ENCODE assay signal across 10 cellular contexts in genomic region chr9:33132249-33132772, GRCh38. TPM values are rescaled to one million over a fixed set of nuclear protein-coding genes. Genes with fewer than 3 reads are reported as not detected.
DNase-seq lines count a peak whose midpoint lies in the region; ATAC-seq lines count a peak whose summit lies in the region.
"Had no signal": no experiment of that assay in that cellular context is flagged by ENCODE, and none has a peak within 500 bp of the region (broad histone marks: within the 10 kb centered on the region; RNA-seq: fewer than 3 reads in every experiment).

No MANE protein-coding gene starts in this region.

- DNase-seq in 8988T, result peak; percentile 47
- peak; percentile 86 for DNase-seq in HT1080 (ENCODE audit: low read depth)
- DNase-seq in mesenteric fat pad (ENCODE audit: low spot score), result peak; percentile 33
- DNase-seq in activated naive CD4-positive, alpha-beta T cell treated with anti-CD3 and anti-CD28 coated beads, Interleukin-2, amount 50 U/mL, for 72 hours (ENCODE audit: low spot score in 2 of 2), result no peak
- DNase-seq in CD4-positive, alpha-beta memory T cell, result no peak
- DNase-seq: OCI-M1 had no signal

- peaks cover 33% of the 10 kb centered on the region for H3K4me1 ChIP-seq in CD4-positive, alpha-beta memory T cell (ENCODE audit: insufficient read depth, low read length)

- no peaks in the 10 kb centered on the region for H3K27me3 Mint-ChIP-seq in dendritic cell treated with granulocyte-macrophage colony-stimulating factor and Interleukin-4, amounts not matched to agents 40 ng/mL and 50 ng/mL, for 4 days
- no peaks in the 10 kb centered on the region for H3K27me3 Mint-ChIP-seq in CD4-positive, alpha-beta memory T cell
- H3K27me3 Mint-ChIP-seq: stimulated activated naive CD8-positive, alpha-beta T cell treated with anti-CD3 and anti-CD28 coated beads, Interleukin-15, Interleukin-2, amounts not matched to agents 100 ng/mL and 50 ng/mL, for 24 hours had no signal

- no peak overlapping the region for H3K4me3 Mint-ChIP-seq in dendritic cell treated with granulocyte-macrophage colony-stimulating factor and Interleukin-4, amounts not matched to agents 40 ng/mL and 50 ng/mL, for 4 days
- H3K4me3 Mint-ChIP-seq in CD4-positive, alpha-beta memory T cell, result no peak overlapping the region
- H3K4me3 Mint-ChIP-seq: stimulated activated naive CD8-positive, alpha-beta T cell treated with anti-CD3 and anti-CD28 coated beads, Interleukin-15, Interleukin-2, amounts not matched to agents 100 ng/mL and 50 ng/mL, for 24 hours had no signal

- peaks cover 41% of the 10 kb centered on the region for H3K36me3 ChIP-seq in CD4-positive, alpha-beta memory T cell (ENCODE audit: insufficient read depth, low read length)

- H3K27ac Mint-ChIP-seq in dendritic cell treated with granulocyte-macrophage colony-stimulating factor and Interleukin-4, amounts not matched to agents 40 ng/mL and 50 ng/mL, for 4 days, result peak overlapping the region; percentile 43
- H3K27ac Mint-ChIP-seq in activated naive CD4-positive, alpha-beta T cell treated with anti-CD3 and anti-CD28 coated beads, Interleukin-2, amount 50 U/mL, for 72 hours, result no peak overlapping the region
- H3K27ac Mint-ChIP-seq in CD4-positive, alpha-beta memory T cell, result peak overlapping the region in 3 of 7 donors; percentile 49 to 94 (median 61)

- H3K27ac ChIP-seq in CD4-positive, alpha-beta memory T cell (ENCODE audit: low read depth, low read length), result no peak overlapping the region

- ATAC-seq in activated naive CD4-positive, alpha-beta T cell treated with anti-CD3 and anti-CD28 coated beads, Interleukin-2, amount 50 U/mL, for 72 hours, result no peak
- ATAC-seq in HG02884 (IDR thresholded peaks at IDR 0.05; ENCODE audit: unreplicated experiment) (no peak), HG02938 (IDR thresholded peaks at IDR 0.05; ENCODE audit: unreplicated experiment) (no peak)

- H3K9me3 Mint-ChIP-seq in dendritic cell treated with granulocyte-macrophage colony-stimulating factor and Interleukin-4, amounts not matched to agents 40 ng/mL and 50 ng/mL, for 4 days, result no peaks in the 10 kb centered on the region
- no peaks in the 10 kb centered on the region for H3K9me3 Mint-ChIP-seq in activated naive CD4-positive, alpha-beta T cell treated with anti-CD3 and anti-CD28 coated beads, Interleukin-2, amount 50 U/mL, for 72 hours
- H3K9me3 Mint-ChIP-seq in CD4-positive, alpha-beta memory T cell, result peaks cover 0 to 2% (median 0%) of the 10 kb centered on the region in 8 donors
- H3K9me3 Mint-ChIP-seq: stimulated activated naive CD8-positive, alpha-beta T cell treated with anti-CD3 and anti-CD28 coated beads, Interleukin-15, Interleukin-2, amounts not matched to agents 100 ng/mL and 50 ng/mL, for 24 hours had no signal

- H3K4me1 Mint-ChIP-seq in dendritic cell treated with granulocyte-macrophage colony-stimulating factor and Interleukin-4, amounts not matched to agents 40 ng/mL and 50 ng/mL, for 4 days (ENCODE audit: low read depth), result peaks cover 82% of the 10 kb centered on the region
- peaks cover 36 to 76% (median 54%) of the 10 kb centered on the region in 4 donors for H3K4me1 Mint-ChIP-seq in CD4-positive, alpha-beta memory T cell

- no peaks in the 10 kb centered on the region for H3K9me3 ChIP-seq in CD4-positive, alpha-beta memory T cell (ENCODE audit: control insufficient read depth in 1 of 2, low read length in 2 of 2)

- H3K4me3 ChIP-seq in CD4-positive, alpha-beta memory T cell (ENCODE audit: low read length in 2 of 2), result no peak overlapping the region

- CTCF ChIA-PET in CD4-positive, alpha-beta memory T cell (lab: Charles Lee; ENCODE audit: partially characterized antibody), result interaction anchor here (0.7 kb wide), 1 partner anchor 94 kb away, joined by 3 read pairs; no protein-coding TSS in a partner anchor

- peaks cover 97% of the 10 kb centered on the region for H3K36me3 Mint-ChIP-seq in dendritic cell treated with granulocyte-macrophage colony-stimulating factor and Interleukin-4, amounts not matched to agents 40 ng/mL and 50 ng/mL, for 4 days (ENCODE audit: low read depth)
- peaks cover 12 to 34% of the 10 kb centered on the region in 2 donors for H3K36me3 Mint-ChIP-seq in activated naive CD4-positive, alpha-beta T cell treated with anti-CD3 and anti-CD28 coated beads, Interleukin-2, amount 50 U/mL, for 72 hours
- peaks cover 58 to 81% of the 10 kb centered on the region in 2 donors for H3K36me3 Mint-ChIP-seq in CD4-positive, alpha-beta memory T cell

- intact Hi-C loops in dendritic cell treated with granulocyte-macrophage colony-stimulating factor and Interleukin-4, amounts not matched to agents 40 ng/mL and 50 ng/mL, for 4 days (cut with micrococcal nuclease), result no loop called here
- intact Hi-C loops in CD4-positive, alpha-beta memory T cell (cut with micrococcal nuclease), result loop anchor here (5.0 kb wide), 1 partner anchor 35 kb away; the partner anchor contains the start of gene B4GALT1

- no peaks in the 10 kb centered on the region for H3K27me3 ChIP-seq in CD4-positive, alpha-beta memory T cell (ENCODE audit: insufficient read depth, low read length)

- POLR2A ChIA-PET in CD4-positive, alpha-beta memory T cell (lab: Charles Lee; ENCODE audit: partially characterized antibody), result interaction anchor here (1.2 to 18.4 kb wide), 3 partner anchors 10 to 32 kb away, joined by 4 to 376 read pairs (median 4); partner anchors contain the start of gene B4GALT1

RNA-seq across cellular contexts. Expression of gene B4GALT1, which starts 34.8 kb away (rescaled TPM):
- 14.5 and 23.6 TPM in 2 replicates for total RNA-seq in HT1080 (2014; rRNA removed; shearing (Covaris generic))
- polyA plus RNA-seq in HT1080 (2015; cell fraction: cytosol; rRNA removed), result 85.6 and 105 TPM in 2 replicates
- polyA plus RNA-seq in HT1080 (2015; cell fraction: nucleus; rRNA removed), result 64.6 and 67.9 TPM in 2 replicates
- 115 TPM for total RNA-seq in mesenteric fat pad
- 10 to 100 TPM; 47.8 to 49.2 TPM for total RNA-seq in activated naive CD4-positive, alpha-beta T cell treated with anti-CD3 and anti-CD28 coated beads, Interleukin-2, amount 50 U/mL, for 72 hours
- total RNA-seq in CD4-positive, alpha-beta memory T cell, result 10 to 100 TPM; 54.1 to 56.0 TPM
- 10 to 100 TPM; 16.6 to 32.0 TPM for polyA plus RNA-seq in CD4-positive, alpha-beta memory T cell

RNA-seq across cellular contexts. Expression of gene SMU1, which starts 55.8 kb away (rescaled TPM):
- total RNA-seq in HT1080 (2014; rRNA removed; shearing (Covaris generic)), result 29.6 and 36.3 TPM in 2 replicates
- polyA plus RNA-seq in HT1080 (2015; cell fraction: cytosol; rRNA removed), result 22.3 and 25.6 TPM in 2 replicates
- 29.7 and 33.1 TPM in 2 replicates for polyA plus RNA-seq in HT1080 (2015; cell fraction: nucleus; rRNA removed)
- total RNA-seq in mesenteric fat pad, result 17.6 TPM
- total RNA-seq in activated naive CD4-positive, alpha-beta T cell treated with anti-CD3 and anti-CD28 coated beads, Interleukin-2, amount 50 U/mL, for 72 hours, result 10 to 100 TPM; 26.1 to 28.9 TPM
- 10 to 100 TPM; 30.9 to 31.6 TPM for total RNA-seq in CD4-positive, alpha-beta memory T cell
- polyA plus RNA-seq in CD4-positive, alpha-beta memory T cell, result 10 to 100 TPM; 21.8 to 33.0 TPM

Comparison
In these comparisons a context has a peak if more than half of its experiments do, and no peak if none do; other contexts are left out.
1. DNase-seq: peak in 8988T (single experiment), HT1080 (single experiment) and mesenteric fat pad (single experiment); none in activated naive CD4-positive, alpha-beta T cell treated with anti-CD3 and anti-CD28 coated beads, Interleukin-2, amount 50 U/mL, for 72 hours (0 of 2) and CD4-positive, alpha-beta memory T cell (0 of 5).